ENCODE assay signal across 8 cellular contexts in genomic region chr9:129569506-129570449, GRCh38. TPM values are rescaled to one million over a fixed set of nuclear protein-coding genes. Genes with fewer than 3 reads are reported as not detected.
DNase-seq lines count a peak whose midpoint lies in the region; ATAC-seq and TF ChIP-seq lines count a peak whose summit lies in the region.

No MANE protein-coding gene starts in this region.

- no peak overlapping the region for H3K4me2 ChIP-seq in neural cell (ENCODE audit: low read length)

- DNase-seq in NCI-H1092 (lab: John Stamatoyannopoulos, UW) (peak; percentile 13), NCI-H1092 treated with DMSO at 0.1 percent for 48 hours (lab: John Stamatoyannopoulos, UW) (no peak), SJCRH30 (peak in 1 of 2 experiments; percentile 61), epithelial cell of prostate (ENCODE audit: low read depth, low spot score) (no peak)

- no peak overlapping the region for H3K9ac ChIP-seq in neural cell (ENCODE audit: low read length)

- H3K9me2 ChIP-seq in neural cell (ENCODE audit: insufficient read depth, low read length): no peaks in the 10 kb centered on the region

- H3K27ac ChIP-seq in SJCRH30 (no peak overlapping the region), epithelial cell of prostate (peak overlapping the region; percentile 49), neural cell (ENCODE audit: low read length) (no peak overlapping the region)

- H3F3A ChIP-seq in neural cell (ENCODE audit: insufficient read depth, low read length, poor library complexity, severe bottlenecking): no peaks in the 10 kb centered on the region

- no peak for TF ChIP-seq CTCF in neural cell (IDR thresholded peaks at IDR 0.05; ENCODE audit: poor library complexity, severe bottlenecking)

- no peak for TF ChIP-seq EP300 in neural cell (conservative IDR thresholded peaks at IDR 0.05; ENCODE audit: poor library complexity, severe bottlenecking)

- no peaks in the 10 kb centered on the region for H4K20me1 ChIP-seq in neural cell (ENCODE audit: insufficient read depth)

- H3K4me3 ChIP-seq in SJCRH30 (peak overlapping the region; percentile 50; the same call in 1 of the 2 replicates), neural cell (ENCODE audit: low read length) (peak overlapping the region; percentile 60)

- no peaks in the 10 kb centered on the region for H3K79me2 ChIP-seq in neural cell (replicated peaks; ENCODE audit: insufficient read depth, low read length)

- H3K9me3 ChIP-seq in SJCRH30 (replicated peaks) (no peaks in the 10 kb centered on the region), neural cell (ENCODE audit: low read length) (no peaks in the 10 kb centered on the region)

- ATAC-seq in GM18873 (IDR thresholded peaks at IDR 0.05; ENCODE audit: low FRiP score, unreplicated experiment): no peak
- ATAC-seq in GM19395 (IDR thresholded peaks at IDR 0.05; ENCODE audit: unreplicated experiment): no peak
- no peak for ATAC-seq in GM19455 (IDR thresholded peaks at IDR 0.05; ENCODE audit: unreplicated experiment)

- H3K4me1 ChIP-seq in SJCRH30: no peaks in the 10 kb centered on the region; the same call in 1 of the 2 replicates

- H3K36me3 ChIP-seq in SJCRH30 (no peaks in the 10 kb centered on the region), neural cell (ENCODE audit: insufficient read depth, low read length) (no peaks in the 10 kb centered on the region)

- no peak for TF ChIP-seq RAD21 in neural cell (conservative IDR thresholded peaks at IDR 0.05)

- H3K27me3 ChIP-seq in SJCRH30: peaks cover 9% of the 10 kb centered on the region
- H3K27me3 ChIP-seq in neural cell (ENCODE audit: insufficient read depth, low read depth, low read length): no peaks in the 10 kb centered on the region

- H2AFZ ChIP-seq in neural cell (ENCODE audit: low read depth, low read length): no peak overlapping the region

TF ChIP-seq in neural cell, 6 proteins besides CTCF, POLR2A, EP300 and RAD21:
- no peak for TF ChIP-seq REST (IDR thresholded peaks at IDR 0.05; ENCODE audit: borderline replicate concordance)
- no peak for TF ChIP-seq TAF1 (IDR thresholded peaks at IDR 0.05; ENCODE audit: low read depth)
- no peak for TF ChIP-seq MXI1 (conservative IDR thresholded peaks at IDR 0.05; ENCODE audit: poor library complexity, severe bottlenecking)
- no peak for TF ChIP-seq POLR2AphosphoS5 (IDR thresholded peaks at IDR 0.05)
- TF ChIP-seq SMC3 (conservative IDR thresholded peaks at IDR 0.05; ENCODE audit: poor library complexity): no peak
- no peak for TF ChIP-seq EZH2 (IDR thresholded peaks at IDR 0.05; ENCODE audit: borderline replicate concordance, insufficient read depth, low read length, poor library complexity, severe bottlenecking)

RNA-seq across cellular contexts. Expression of gene C9orf50, which starts 51.1 kb away (rescaled TPM):
- total RNA-seq in SJCRH30 (2014; rRNA removed; shearing (Covaris generic)): not detected in 2 replicates
- polyA plus RNA-seq in neural cell: not detected in 2 replicates
- polyA minus RNA-seq in neural cell: not detected in 2 replicates

RNA-seq across cellular contexts. Expression of gene NTMT1, which starts 56.2 kb away (rescaled TPM):
- 47.8 and 48.5 TPM in 2 replicates for total RNA-seq in SJCRH30 (2014; rRNA removed; shearing (Covaris generic))
- 35.9 and 57.1 TPM in 2 replicates for polyA plus RNA-seq in neural cell
- 15.4 and 19.2 TPM in 2 replicates for polyA minus RNA-seq in neural cell
